Comparison of ENCODE assay signal across 1 cellular context in the genomic region with DNA sequence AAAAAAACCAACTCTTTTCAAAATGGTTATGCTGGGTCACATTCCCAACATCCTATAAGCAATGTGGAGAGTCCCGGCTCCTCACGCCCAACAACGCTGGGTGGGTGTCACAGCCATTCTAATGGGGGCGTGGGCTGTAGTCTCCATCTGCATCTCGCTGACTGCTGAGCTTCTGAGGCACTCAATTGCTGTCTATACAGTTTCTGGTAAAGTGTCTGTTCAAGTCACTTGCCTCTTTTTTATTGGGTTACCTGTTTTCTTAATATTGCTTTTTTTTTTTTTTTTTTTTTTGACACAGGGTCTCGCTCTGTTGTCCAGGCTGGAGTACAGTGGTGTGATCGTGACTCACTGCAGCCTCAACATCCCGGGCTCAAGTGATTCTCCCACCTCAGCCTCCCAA.
TF ChIP-seq lines count a peak whose summit lies in the region.

No MANE protein-coding gene starts in this region.

TF ChIP-seq in GM23338, 12 proteins besides CTCF, POLR2A, EP300 and RAD21 (continued from another document):
- no peak for TF ChIP-seq ZNF462 (CRISPR knock-in tag; IDR thresholded peaks at IDR 0.05)
- TF ChIP-seq, protein P1, sequence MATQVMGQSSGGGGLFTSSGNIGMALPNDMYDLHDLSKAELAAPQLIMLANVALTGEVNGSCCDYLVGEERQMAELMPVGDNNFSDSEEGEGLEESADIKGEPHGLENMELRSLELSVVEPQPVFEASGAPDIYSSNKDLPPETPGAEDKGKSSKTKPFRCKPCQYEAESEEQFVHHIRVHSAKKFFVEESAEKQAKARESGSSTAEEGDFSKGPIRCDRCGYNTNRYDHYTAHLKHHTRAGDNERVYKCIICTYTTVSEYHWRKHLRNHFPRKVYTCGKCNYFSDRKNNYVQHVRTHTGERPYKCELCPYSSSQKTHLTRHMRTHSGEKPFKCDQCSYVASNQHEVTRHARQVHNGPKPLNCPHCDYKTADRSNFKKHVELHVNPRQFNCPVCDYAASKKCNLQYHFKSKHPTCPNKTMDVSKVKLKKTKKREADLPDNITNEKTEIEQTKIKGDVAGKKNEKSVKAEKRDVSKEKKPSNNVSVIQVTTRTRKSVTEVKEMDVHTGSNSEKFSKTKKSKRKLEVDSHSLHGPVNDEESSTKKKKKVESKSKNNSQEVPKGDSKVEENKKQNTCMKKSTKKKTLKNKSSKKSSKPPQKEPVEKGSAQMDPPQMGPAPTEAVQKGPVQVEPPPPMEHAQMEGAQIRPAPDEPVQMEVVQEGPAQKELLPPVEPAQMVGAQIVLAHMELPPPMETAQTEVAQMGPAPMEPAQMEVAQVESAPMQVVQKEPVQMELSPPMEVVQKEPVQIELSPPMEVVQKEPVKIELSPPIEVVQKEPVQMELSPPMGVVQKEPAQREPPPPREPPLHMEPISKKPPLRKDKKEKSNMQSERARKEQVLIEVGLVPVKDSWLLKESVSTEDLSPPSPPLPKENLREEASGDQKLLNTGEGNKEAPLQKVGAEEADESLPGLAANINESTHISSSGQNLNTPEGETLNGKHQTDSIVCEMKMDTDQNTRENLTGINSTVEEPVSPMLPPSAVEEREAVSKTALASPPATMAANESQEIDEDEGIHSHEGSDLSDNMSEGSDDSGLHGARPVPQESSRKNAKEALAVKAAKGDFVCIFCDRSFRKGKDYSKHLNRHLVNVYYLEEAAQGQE (IDR thresholded peaks at IDR 0.05; ENCODE audit: unreplicated experiment): no peak
- TF ChIP-seq, protein P2, sequence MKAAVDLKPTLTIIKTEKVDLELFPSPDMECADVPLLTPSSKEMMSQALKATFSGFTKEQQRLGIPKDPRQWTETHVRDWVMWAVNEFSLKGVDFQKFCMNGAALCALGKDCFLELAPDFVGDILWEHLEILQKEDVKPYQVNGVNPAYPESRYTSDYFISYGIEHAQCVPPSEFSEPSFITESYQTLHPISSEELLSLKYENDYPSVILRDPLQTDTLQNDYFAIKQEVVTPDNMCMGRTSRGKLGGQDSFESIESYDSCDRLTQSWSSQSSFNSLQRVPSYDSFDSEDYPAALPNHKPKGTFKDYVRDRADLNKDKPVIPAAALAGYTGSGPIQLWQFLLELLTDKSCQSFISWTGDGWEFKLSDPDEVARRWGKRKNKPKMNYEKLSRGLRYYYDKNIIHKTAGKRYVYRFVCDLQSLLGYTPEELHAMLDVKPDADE (IDR thresholded peaks at IDR 0.05): no peak
- TF ChIP-seq EZH2phosphoT487 (IDR thresholded peaks at IDR 0.05; ENCODE audit: unreplicated experiment): no peak
- no peak for TF ChIP-seq STAT1 (IDR thresholded peaks at IDR 0.05; ENCODE audit: unreplicated experiment)
- no peak for TF ChIP-seq ZNF331 (CRISPR knock-in tag; IDR thresholded peaks at IDR 0.05; ENCODE audit: low read depth)
